In genomic region chr19:49553451-49554271, GRCh38 we compare ENCODE assay signal across 10 cellular contexts. TPM values are rescaled to one million over a fixed set of nuclear protein-coding genes. Genes with fewer than 3 reads are reported as not detected.
A peak's percentile ranks its signal among the peaks of the same experiment; 100 is the strongest.
DNase-seq lines count a peak whose midpoint lies in the region; ATAC-seq and TF ChIP-seq lines count a peak whose summit lies in the region.
"Had no signal": no experiment of that assay in that cellular context is flagged by ENCODE, and none has a peak within 500 bp of the region (broad histone marks: within the 10 kb centered on the region; RNA-seq: fewer than 3 reads in every experiment).

No MANE protein-coding gene starts in this region.

- TF ChIP-seq CTCF in HFFc6 (IDR thresholded peaks at IDR 0.05), result no peak
- no peak for TF ChIP-seq CTCF in fibroblast of mammary gland (conservative IDR thresholded peaks at IDR 0.05; ENCODE audit: control insufficient read depth, insufficient read depth, low read depth, low read length)
- TF ChIP-seq CTCF in Calu3 (IDR thresholded peaks at IDR 0.05; ENCODE audit: unreplicated experiment), result no peak

- BruUV-seq in Calu3 (replicated peaks; lab: Mats Ljungman, UMichigan), result no TSS peak

- H3K27me3 Mint-ChIP-seq in HFFc6 (ENCODE audit: insufficient read depth) (peaks cover 2% of the 10 kb centered on the region; the same call in 1 of the 2 replicates), Calu3 (ENCODE audit: unreplicated experiment) (no peaks in the 10 kb centered on the region)

- CTCF ChIA-PET in Calu3 (lab: Charles Lee), result interaction anchor here (0.7 kb wide), 1 partner anchor 14 kb away, joined by 8 read pairs; no protein-coding TSS in a partner anchor

- no peak overlapping the region for H3K4me3 ChIP-seq in fibroblast of mammary gland (ENCODE audit: control insufficient read depth, low read depth, low read length)
- H3K4me3 ChIP-seq: lower lobe of right lung had no signal

- H3K27ac Mint-ChIP-seq in HFFc6 (peak overlapping the region; percentile 90), Calu3 (ENCODE audit: unreplicated experiment) (no peak overlapping the region)

- no peak overlapping the region; the same call in 1 of the 2 replicates for H3K4me3 Mint-ChIP-seq in HFFc6
- H3K4me3 Mint-ChIP-seq in Calu3 (ENCODE audit: low read depth, unreplicated experiment), result no peak overlapping the region

- intact Hi-C loops in Calu3 (cut with micrococcal nuclease; ENCODE audit: unreplicated experiment), result no loop called here

- ATAC-seq in GM21515 (IDR thresholded peaks at IDR 0.05; ENCODE audit: unreplicated experiment) (no peak), HG03342 (IDR thresholded peaks at IDR 0.05; ENCODE audit: unreplicated experiment) (no peak), GM19351 (IDR thresholded peaks at IDR 0.05; ENCODE audit: unreplicated experiment) (no peak)
- ATAC-seq: lower lobe of right lung, Panc1 had no signal

- H3K36me3 Mint-ChIP-seq in HFFc6 (ENCODE audit: low read depth), result peaks cover 18% of the 10 kb centered on the region
- H3K36me3 Mint-ChIP-seq in Calu3 (ENCODE audit: insufficient read depth, unreplicated experiment), result peaks cover 38% of the 10 kb centered on the region

- no peaks in the 10 kb centered on the region for H3K9me3 Mint-ChIP-seq in HFFc6
- no peaks in the 10 kb centered on the region for H3K9me3 Mint-ChIP-seq in Calu3 (ENCODE audit: low read depth, unreplicated experiment)

- H3K4me1 Mint-ChIP-seq in HFFc6 (ENCODE audit: low read depth), result peaks cover 17% of the 10 kb centered on the region
- H3K4me1 Mint-ChIP-seq in Calu3 (ENCODE audit: low read depth, unreplicated experiment), result no peaks in the 10 kb centered on the region

- DNase-seq in HFFc6 (peak; percentile 71), activated T-cell treated with anti-CD3 and anti-CD28 coated beads for 4 hours (peak; percentile 57), fibroblast of mammary gland (ENCODE audit: low read depth) (peak; percentile 86), Calu3 (no peak)
- peak; percentile 49 to 63 for DNase-seq in stimulated activated CD8-positive, alpha-beta memory T cell treated with anti-CD3 and anti-CD28 coated beads, Interleukin-7, amount 100 ng/mL, for 4 hours (ENCODE audit: low read depth in 2 of 2)
- DNase-seq: lower lobe of right lung had no signal

RNA-seq across cellular contexts. Expression of gene RCN3, which starts 25.9 kb away (rescaled TPM):
- total RNA-seq in HFFc6 (2021; fragmentation: NEBNext Ultra II Directional; extraction: Animal tissue kit (Norgen Biotek cat#: 25700)), result 100 to 1,000 TPM; 117 to 316 (median 287) TPM
- 5.0 and 7.6 TPM in 2 replicates for total RNA-seq in Calu3 (2022)

RNA-seq across cellular contexts. Expression of gene NOSIP, which starts 26.7 kb away (rescaled TPM):
- 10 to 100 TPM; 66.0 to 79.7 (median 72.4) TPM for total RNA-seq in HFFc6 (2021; fragmentation: NEBNext Ultra II Directional; extraction: Animal tissue kit (Norgen Biotek cat#: 25700))
- total RNA-seq in Calu3 (2022), result 76.9 and 81.2 TPM in 2 replicates

RNA-seq across cellular contexts. Expression of gene PRRG2, which starts 27.5 kb away (rescaled TPM):
- total RNA-seq in HFFc6 (2021; fragmentation: NEBNext Ultra II Directional; extraction: Animal tissue kit (Norgen Biotek cat#: 25700)), result under 1 TPM; 0.33 to 0.69 (median 0.42) TPM
- total RNA-seq in Calu3 (2022), result 19.0 and 22.1 TPM in 2 replicates

RNA-seq across cellular contexts. Expression of gene PRR12, which starts 37.3 kb away (rescaled TPM):
- 10 to 100 TPM; 23.3 to 26.2 (median 24.3) TPM for total RNA-seq in HFFc6 (2021; fragmentation: NEBNext Ultra II Directional; extraction: Animal tissue kit (Norgen Biotek cat#: 25700))
- 51.4 and 53.0 TPM in 2 replicates for total RNA-seq in Calu3 (2022)

RNA-seq across cellular contexts. Expression of gene FCGRT, which starts 41.2 kb away (rescaled TPM):
- 10 to 100 TPM; 33.2 to 39.3 (median 37.4) TPM for total RNA-seq in HFFc6 (2021; fragmentation: NEBNext Ultra II Directional; extraction: Animal tissue kit (Norgen Biotek cat#: 25700))
- total RNA-seq in Calu3 (2022), result 80.8 and 95.4 TPM in 2 replicates

Comparison
In these comparisons a context has a peak if more than half of its experiments do, and no peak if none do; other contexts are left out.
1. RNA of gene RCN3, which starts 25.9 kb away (total RNA-seq): 117 to 316 TPM in HFFc6; 5.0 to 7.6 TPM in Calu3; every median in the first group is over 10 times any median in the second.
2. RNA of gene PRRG2, which starts 27.5 kb away (total RNA-seq): 19.0 to 22.1 TPM in Calu3; 0.33 to 0.69 TPM in HFFc6; every median in the first group is over 10 times any median in the second.